27 cellular contexts compared by ENCODE assay signal in genomic region chr7:148921806-148922205, GRCh38. TPM values are rescaled to one million over a fixed set of nuclear protein-coding genes. Genes with fewer than 3 reads are reported as not detected.
DNase-seq lines count a peak whose midpoint lies in the region; ATAC-seq and TF ChIP-seq lines count a peak whose summit lies in the region.
"Had no signal": no experiment of that assay in that cellular context is flagged by ENCODE, and none has a peak within 500 bp of the region (broad histone marks: within the 10 kb centered on the region; RNA-seq: fewer than 3 reads in every experiment).

No MANE protein-coding gene starts in this region.

- peaks cover 64% of the 10 kb centered on the region for H3K4me1 Mint-ChIP-seq in activated T-cell treated with anti-CD3 and anti-CD28 coated beads, Interleukin-2, amount 50 U/mL, for 24 hours (ENCODE audit: low read depth)
- peaks cover 51% of the 10 kb centered on the region for H3K4me1 Mint-ChIP-seq in activated naive CD8-positive, alpha-beta T cell (ENCODE audit: low read depth)
- peaks cover 13% of the 10 kb centered on the region for H3K4me1 Mint-ChIP-seq in stimulated activated memory B cell treated with anti-CD40 and anti-IgM and Interleukin-4, amounts not matched to agents 10 μg/mL and 1 μg/mL and 100 μg/mL, for 72 hours
- H3K4me1 Mint-ChIP-seq: activated B cell treated with CpG ODN at 0.5 μM for 24 hours had no signal

- no peaks in the 10 kb centered on the region for H3K27me3 Mint-ChIP-seq in activated T-cell treated with anti-CD3 and anti-CD28 coated beads, Interleukin-2, amount 50 U/mL, for 24 hours
- H3K27me3 Mint-ChIP-seq in activated naive CD8-positive, alpha-beta T cell, result no peaks in the 10 kb centered on the region
- H3K27me3 Mint-ChIP-seq in stimulated activated memory B cell treated with anti-CD40 and anti-IgM and Interleukin-4, amounts not matched to agents 10 μg/mL and 1 μg/mL and 100 μg/mL, for 72 hours, result no peaks in the 10 kb centered on the region
- H3K27me3 Mint-ChIP-seq: activated B cell treated with CpG ODN at 0.5 μM for 24 hours; CD4-positive, CD25-positive, alpha-beta regulatory T cell had no signal

- TF ChIP-seq CTCF in upper lobe of left lung (IDR thresholded peaks at IDR 0.05), result no peak

- no peaks in the 10 kb centered on the region for H3K36me3 ChIP-seq in upper lobe of left lung
- H3K36me3 ChIP-seq: ovary, thoracic aorta, vagina had no signal

- DNase-seq in activated T-cell treated with anti-CD3 and anti-CD28 coated beads, Interleukin-2, amount 50 U/mL, for 24 hours, result peak; percentile 27
- no peak for DNase-seq in activated T-cell treated with anti-CD3 and anti-CD28 coated beads, Interleukin-2, amount 50 U/mL, for 48 hours
- peak; percentile 53 for DNase-seq in cardiac septum (ENCODE audit: low spot score)
- DNase-seq in upper lobe of left lung, result no peak
- DNase-seq: activated B cell treated with CpG ODN at 0.5 μM for 24 hours; activated CD4-positive, alpha-beta T cell treated with anti-CD3 and anti-CD28 coated beads, Interleukin-2, amount 50 U/mL, for 48 hours; hippocampal formation; KG1; mammary epithelial cell; NCI-H1105 treated with DMSO at 0.1 percent for 48 hours; NCI-H2029; NCI-H2227 treated with DMSO at 0.1 percent for 48 hours; NCI-H526; PC-3; stimulated activated naive CD4-positive, alpha-beta T cell had no signal

- TF ChIP-seq POLR2A in upper lobe of left lung (IDR thresholded peaks at IDR 0.05), result no peak

- no peaks in the 10 kb centered on the region for H3K9me3 Mint-ChIP-seq in activated T-cell treated with anti-CD3 and anti-CD28 coated beads, Interleukin-2, amount 50 U/mL, for 24 hours
- H3K9me3 Mint-ChIP-seq in activated naive CD8-positive, alpha-beta T cell (ENCODE audit: low read depth), result no peaks in the 10 kb centered on the region
- H3K9me3 Mint-ChIP-seq in stimulated activated memory B cell treated with anti-CD40 and anti-IgM and Interleukin-4, amounts not matched to agents 10 μg/mL and 1 μg/mL and 100 μg/mL, for 72 hours, result no peaks in the 10 kb centered on the region
- H3K9me3 Mint-ChIP-seq: activated B cell treated with CpG ODN at 0.5 μM for 24 hours; activated T-helper 2 cell treated with anti-CD3 and anti-CD28 coated beads, Interferon-gamma antibody, Interleukin-2, Interleukin-4, amounts not matched to agents 10 μg/mL and 5 μg/mL and 100 μg/mL, durations not matched to agents 14 hours and 24 hours and 36 hours; CD4-positive, CD25-positive, alpha-beta regulatory T cell; T-helper 1 cell treated with Interleukin-12 subunit alpha and Interleukin-12 subunit beta and Interleukin-4 antibody, amounts not matched to agents 30 μg/mL and 1 μg/mL, for 36 hours had no signal

- H3K27me3 ChIP-seq in upper lobe of left lung, result no peaks in the 10 kb centered on the region
- H3K27me3 ChIP-seq: ovary, vagina had no signal

- no peak for ATAC-seq in stimulated activated memory B cell treated with anti-CD40 and anti-IgM and Interleukin-4, amounts not matched to agents 10 μg/mL and 1 μg/mL and 100 μg/mL, for 72 hours
- ATAC-seq in HG02588 (IDR thresholded peaks at IDR 0.05; ENCODE audit: unreplicated experiment), result no peak
- no peak for ATAC-seq in HG03521 (IDR thresholded peaks at IDR 0.05; ENCODE audit: unreplicated experiment)
- no peak for ATAC-seq in upper lobe of left lung (ENCODE audit: low FRiP score in 2 of 2)

- H3K4me3 ChIP-seq in upper lobe of left lung, result no peak overlapping the region
- H3K4me3 ChIP-seq: A549, ovary, skin epidermis, thoracic aorta, vagina had no signal

- no peak overlapping the region for H3K27ac ChIP-seq in upper lobe of left lung
- H3K27ac ChIP-seq: A549, ovary, skin epidermis, thoracic aorta, vagina had no signal

- 77 to 89% methylated on average over 6 of the region's 6 CpGs for WGBS in upper lobe of left lung, 2 donors

- no peak for TF ChIP-seq EP300 in upper lobe of left lung (IDR thresholded peaks at IDR 0.05)

- intact Hi-C loops in cardiac septum (cut with DNase I), result no loop called here

- H3K4me3 Mint-ChIP-seq in activated T-cell treated with anti-CD3 and anti-CD28 coated beads, Interleukin-2, amount 50 U/mL, for 24 hours, result no peak overlapping the region
- H3K4me3 Mint-ChIP-seq in activated naive CD8-positive, alpha-beta T cell, result peak overlapping the region; percentile 1
- H3K4me3 Mint-ChIP-seq in stimulated activated memory B cell treated with anti-CD40 and anti-IgM and Interleukin-4, amounts not matched to agents 10 μg/mL and 1 μg/mL and 100 μg/mL, for 72 hours, result no peak overlapping the region
- H3K4me3 Mint-ChIP-seq: activated B cell treated with CpG ODN at 0.5 μM for 24 hours; CD4-positive, CD25-positive, alpha-beta regulatory T cell; T-helper 1 cell treated with Interleukin-12 subunit alpha and Interleukin-12 subunit beta and Interleukin-4 antibody, amounts not matched to agents 30 μg/mL and 1 μg/mL, for 36 hours had no signal

- H3K9me3 ChIP-seq in upper lobe of left lung, result no peaks in the 10 kb centered on the region
- H3K9me3 ChIP-seq: A549, ovary, thoracic aorta, vagina had no signal

- H3K4me1 ChIP-seq in upper lobe of left lung, result no peaks in the 10 kb centered on the region
- H3K4me1 ChIP-seq: A549, vagina had no signal

- no peaks in the 10 kb centered on the region for H3K36me3 Mint-ChIP-seq in activated T-cell treated with anti-CD3 and anti-CD28 coated beads, Interleukin-2, amount 50 U/mL, for 24 hours (ENCODE audit: low read depth)
- H3K36me3 Mint-ChIP-seq in activated naive CD8-positive, alpha-beta T cell, result no peaks in the 10 kb centered on the region
- peaks cover 12% of the 10 kb centered on the region for H3K36me3 Mint-ChIP-seq in stimulated activated memory B cell treated with anti-CD40 and anti-IgM and Interleukin-4, amounts not matched to agents 10 μg/mL and 1 μg/mL and 100 μg/mL, for 72 hours
- H3K36me3 Mint-ChIP-seq: CD4-positive, CD25-positive, alpha-beta regulatory T cell had no signal

- peak overlapping the region; percentile 69 for H3K27ac Mint-ChIP-seq in activated T-cell treated with anti-CD3 and anti-CD28 coated beads, Interleukin-2, amount 50 U/mL, for 24 hours
- H3K27ac Mint-ChIP-seq in activated naive CD8-positive, alpha-beta T cell, result peak overlapping the region; percentile 88
- peak overlapping the region; percentile 7 for H3K27ac Mint-ChIP-seq in stimulated activated memory B cell treated with anti-CD40 and anti-IgM and Interleukin-4, amounts not matched to agents 10 μg/mL and 1 μg/mL and 100 μg/mL, for 72 hours
- H3K27ac Mint-ChIP-seq: activated B cell treated with CpG ODN at 0.5 μM for 24 hours; T-helper 1 cell treated with Interleukin-12 subunit alpha and Interleukin-12 subunit beta and Interleukin-4 antibody, amounts not matched to agents 30 μg/mL and 1 μg/mL, for 36 hours had no signal

RNA-seq across cellular contexts. Expression of gene EZH2, which starts 37.7 kb away (rescaled TPM):
- total RNA-seq in cardiac septum (1.5 TPM), upper lobe of left lung (1 to 10 TPM in 5 of 6 donors, under 1 TPM in 1; 0.89 to 4.6 (median 3.1) TPM)

Comparison
In these comparisons a context has a peak if more than half of its experiments do, and no peak if none do; other contexts are left out.
1. DNase-seq: peak in activated T-cell treated with anti-CD3 and anti-CD28 coated beads, Interleukin-2, amount 50 U/mL, for 24 hours (single experiment) and cardiac septum (single experiment); none in activated T-cell treated with anti-CD3 and anti-CD28 coated beads, Interleukin-2, amount 50 U/mL, for 48 hours (0 of 2) and upper lobe of left lung (0 of 2).
2. H3K27ac Mint-ChIP-seq: peak in every context shown above with its lines; median percentile 88 in activated naive CD8-positive, alpha-beta T cell; 69 in activated T-cell treated with anti-CD3 and anti-CD28 coated beads, Interleukin-2, amount 50 U/mL, for 24 hours; 7 in stimulated activated memory B cell treated with anti-CD40 and anti-IgM and Interleukin-4, amounts not matched to agents 10 μg/mL and 1 μg/mL and 100 μg/mL, for 72 hours.